ENCODE assay signal across 22 cellular contexts in genomic region chr1:53539226-53539625, GRCh38.
"Had no signal": no experiment of that assay in that cellular context is flagged by ENCODE, and none has a peak within 500 bp of the region (broad histone marks: within the 10 kb centered on the region; RNA-seq: fewer than 3 reads in every experiment).

No MANE protein-coding gene starts in this region.

- H3K27ac ChIP-seq: coronary artery, heart right ventricle, pancreas, suprapubic skin, thyroid gland, vagina had no signal

- ATAC-seq: esophagus mucosa; left lobe of liver; mucosa of descending colon; naive thymus-derived CD8-positive, alpha-beta T cell; pancreas; right cardiac atrium; stimulated activated naive CD8-positive, alpha-beta T cell treated with anti-CD3 and anti-CD28 coated beads, Interleukin-15, Interleukin-2, amounts not matched to agents 100 U/mL and 50 U/mL, for 24 hours had no signal

- H3K4me1 Mint-ChIP-seq: naive thymus-derived CD8-positive, alpha-beta T cell had no signal

- H3K36me3 Mint-ChIP-seq: naive thymus-derived CD8-positive, alpha-beta T cell; type B pancreatic cell had no signal

- H3K9me3 Mint-ChIP-seq: naive thymus-derived CD8-positive, alpha-beta T cell; type B pancreatic cell had no signal

- H3K4me3 ChIP-seq: coronary artery, heart right ventricle, mucosa of descending colon, pancreas, smooth muscle cell, suprapubic skin, thyroid gland, vagina had no signal

- H3K4me2 ChIP-seq: smooth muscle cell had no signal

- H3K9me3 ChIP-seq: heart right ventricle, mucosa of descending colon, pancreas, suprapubic skin, thyroid gland, vagina had no signal

- H3K4me1 ChIP-seq: heart right ventricle, pancreas, thyroid gland had no signal

- FAIRE-seq: frontal cortex, islet of Langerhans, pancreas had no signal

- DNase-seq: effector CD8-positive, alpha-beta T cell; heart right ventricle; hypothalamus; mammary epithelial cell; naive thymus-derived CD8-positive, alpha-beta T cell; nucleus accumbens; stimulated activated CD4-positive, alpha-beta T cell treated with anti-CD3 and anti-CD28 coated beads, Interleukin-2, amount 100 ng/mL, for 48 hours; stimulated activated naive CD8-positive, alpha-beta T cell treated with anti-CD3 and anti-CD28 coated beads, Interleukin-15, Interleukin-2, amounts not matched to agents 100 U/mL and 50 U/mL, for 24 hours; thyroid gland had no signal

- H3K36me3 ChIP-seq: heart right ventricle, pancreas, suprapubic skin, thyroid gland, vagina had no signal

- H3K27me3 ChIP-seq: pancreas, suprapubic skin, thyroid gland, vagina had no signal

- H3K27ac Mint-ChIP-seq: progenitor cell of endocrine pancreas, type B pancreatic cell had no signal

- H3K4me3 Mint-ChIP-seq: naive thymus-derived CD8-positive, alpha-beta T cell; type B pancreatic cell had no signal
